10 cellular contexts compared by ENCODE assay signal in genomic region chr3:13549513-13550256, GRCh38. TPM values are rescaled to one million over a fixed set of nuclear protein-coding genes. Genes with fewer than 3 reads are reported as not detected.
DNase-seq lines count a peak whose midpoint lies in the region; ATAC-seq and TF ChIP-seq lines count a peak whose summit lies in the region.
"Had no signal": no experiment of that assay in that cellular context is flagged by ENCODE, and none has a peak within 500 bp of the region (broad histone marks: within the 10 kb centered on the region; RNA-seq: fewer than 3 reads in every experiment).

No MANE protein-coding gene starts in this region.

- H3K4me3 ChIP-seq in heart left ventricle (peak overlapping the region in 11 of 12 donors; percentile 20 to 69 (median 52)), ectodermal cell (ENCODE audit: insufficient read depth, low read depth, low read length) (peak overlapping the region; percentile 29)
- H3K4me3 ChIP-seq: adrenal gland had no signal

- H3K27me3 ChIP-seq in heart left ventricle (peaks cover 0 to 16% (median 5%) of the 10 kb centered on the region in 9 donors), ectodermal cell (ENCODE audit: control insufficient read depth, insufficient read depth, low read length, poor library complexity, severe bottlenecking) (peaks cover 25% of the 10 kb centered on the region)

- 55 to 71% (median 63%) methylated on average over 20 to 21 of the region's 21 CpGs for WGBS in heart left ventricle, 4 donors
- 76 to 81% methylated on average over 19 to 21 of the region's 21 CpGs for WGBS in ectodermal cell, 2 experiments

- peak overlapping the region in 1 of 2 donors; percentile 6 for H3K27ac Mint-ChIP-seq in natural killer cell treated with Interleukin-12 subunit alpha and Interleukin-12 subunit beta and Interleukin-15 and Interleukin-18, amount 100 ng/mL, for 72 hours

- DNase-seq in heart left ventricle (peak in 1 of 5 donors; percentile 60), left ventricle myocardium superior (no peak), epidermal melanocyte (ENCODE audit: insufficient read length, low spot score) (no peak), SKM-1 (lab: John Stamatoyannopoulos, UW; ENCODE audit: unreplicated experiment) (no peak)
- no peak for DNase-seq in natural killer cell treated with Interleukin-12 subunit alpha and Interleukin-12 subunit beta and Interleukin-15 and Interleukin-18, amount 100 ng/mL, for 72 hours (ENCODE audit: low spot score)
- DNase-seq: DMS79 treated with DMSO at 0.1 percent for 48 hours had no signal

- H3K36me3 ChIP-seq in heart left ventricle (no peaks in the 10 kb centered on the region), ectodermal cell (ENCODE audit: control insufficient read depth, insufficient read depth, low read length) (no peaks in the 10 kb centered on the region)
- H3K36me3 ChIP-seq: adrenal gland had no signal

- peaks cover 25 to 31% of the 10 kb centered on the region in 2 donors for H3K27me3 Mint-ChIP-seq in natural killer cell treated with Interleukin-12 subunit alpha and Interleukin-12 subunit beta and Interleukin-15 and Interleukin-18, amount 100 ng/mL, for 72 hours

- no peaks in the 10 kb centered on the region for H3K36me3 Mint-ChIP-seq in natural killer cell treated with Interleukin-12 subunit alpha and Interleukin-12 subunit beta and Interleukin-15 and Interleukin-18, amount 100 ng/mL, for 72 hours

- TF ChIP-seq CTCF in heart left ventricle (IDR thresholded peaks at IDR 0.05): no peak

- intact Hi-C loops in heart left ventricle (cut with DNase I) (loop anchor here in 2 of 10 donors (5.0 kb wide), 1 partner anchor 52 kb away; no protein-coding TSS in a partner anchor), left ventricle myocardium superior (cut with micrococcal nuclease) (no loop called here)

- no peaks in the 10 kb centered on the region for H3K9me3 Mint-ChIP-seq in natural killer cell treated with Interleukin-12 subunit alpha and Interleukin-12 subunit beta and Interleukin-15 and Interleukin-18, amount 100 ng/mL, for 72 hours

- no peaks in the 10 kb centered on the region for H3K9me3 ChIP-seq in heart left ventricle
- H3K9me3 ChIP-seq in ectodermal cell (ENCODE audit: control insufficient read depth, low read length): no peaks in the 10 kb centered on the region
- H3K9me3 ChIP-seq: adrenal gland had no signal

- peak overlapping the region in 11 of 12 donors; percentile 24 to 81 (median 71) for H3K27ac ChIP-seq in heart left ventricle
- no peak overlapping the region for H3K27ac ChIP-seq in ectodermal cell (ENCODE audit: insufficient read depth, low read depth, low read length, poor library complexity, severe bottlenecking)
- H3K27ac ChIP-seq: adrenal gland had no signal

- H3K4me1 Mint-ChIP-seq in natural killer cell treated with Interleukin-12 subunit alpha and Interleukin-12 subunit beta and Interleukin-15 and Interleukin-18, amount 100 ng/mL, for 72 hours (ENCODE audit: low read depth in 2 of 2): peaks cover 7 to 15% of the 10 kb centered on the region in 2 donors

- H3K4me3 Mint-ChIP-seq in natural killer cell treated with Interleukin-12 subunit alpha and Interleukin-12 subunit beta and Interleukin-15 and Interleukin-18, amount 100 ng/mL, for 72 hours: peak overlapping the region; percentile 87

- TF ChIP-seq POLR2A in heart left ventricle (IDR thresholded peaks at IDR 0.05): no peak

- H3K4me1 ChIP-seq in heart left ventricle (peaks cover 0 to 78% (median 21%) of the 10 kb centered on the region in 12 donors), ectodermal cell (ENCODE audit: control insufficient read depth, insufficient read depth, low read length) (peaks cover 11% of the 10 kb centered on the region)
- H3K4me1 ChIP-seq: adrenal gland had no signal

- ATAC-seq in heart left ventricle (no peak), left ventricle myocardium superior (no peak), GM18861 (IDR thresholded peaks at IDR 0.05; ENCODE audit: unreplicated experiment) (no peak), HG03432 (IDR thresholded peaks at IDR 0.05; ENCODE audit: unreplicated experiment) (no peak)
- no peak for ATAC-seq in natural killer cell treated with Interleukin-12 subunit alpha and Interleukin-12 subunit beta and Interleukin-15 and Interleukin-18, amount 100 ng/mL, for 72 hours

RNA-seq across cellular contexts. Expression of gene FBLN2, which starts 0.8 kb away (rescaled TPM):
- total RNA-seq in heart left ventricle (100 to 1,000 TPM in 2 of 9 donors, 10 to 100 TPM in 7; 31.3 to 118 (median 47.8) TPM), left ventricle myocardium superior (53.8 TPM)
- 10 to 100 TPM; 16.5 to 42.7 TPM for polyA plus RNA-seq in heart left ventricle
- 16.2 TPM for polyA plus RNA-seq in ectodermal cell (2013, experiment 1 of 4)
- 14.7 TPM for polyA plus RNA-seq in ectodermal cell (2013, experiment 2 of 4)
- polyA plus RNA-seq in ectodermal cell (2013, experiment 3 of 4): 13.7 TPM
- 16.0 TPM for polyA plus RNA-seq in ectodermal cell (2013, experiment 4 of 4)
- not detected for total RNA-seq in natural killer cell treated with Interleukin-12 subunit alpha and Interleukin-12 subunit beta and Interleukin-15 and Interleukin-18, amount 100 ng/mL, for 72 hours

Comparison
In these comparisons a context has a peak if more than half of its experiments do, and no peak if none do; other contexts are left out.
1. RNA of gene FBLN2, which starts 0.8 kb away (total RNA-seq): 53.8 TPM in left ventricle myocardium superior (single experiment) and 31.3 to 118 TPM in heart left ventricle; not detected in natural killer cell treated with Interleukin-12 subunit alpha and Interleukin-12 subunit beta and Interleukin-15 and Interleukin-18, amount 100 ng/mL, for 72 hours; every median in the first group is over 10 times any median in the second.